ENCODE assay signal across 22 cellular contexts in genomic region chr7:31991406-31991805, GRCh38.
DNase-seq lines count a peak whose midpoint lies in the region; ATAC-seq, FAIRE-seq and TF ChIP-seq lines count a peak whose summit lies in the region.
"Had no signal": no experiment of that assay in that cellular context is flagged by ENCODE, and none has a peak within 500 bp of the region (broad histone marks: within the 10 kb centered on the region; RNA-seq: fewer than 3 reads in every experiment).

No MANE protein-coding gene starts in this region.

- H4K20me1 ChIP-seq in IMR-90 (ENCODE audit: insufficient read depth, low read length) (no peaks in the 10 kb centered on the region), astrocyte (ENCODE audit: insufficient read depth, low read length) (no peaks in the 10 kb centered on the region)
- H4K20me1 ChIP-seq: BLaER1 had no signal

- TF ChIP-seq RAD21 in IMR-90 (IDR thresholded peaks at IDR 0.05; ENCODE audit: low read length), result no peak

- H2BK15ac ChIP-seq in IMR-90 (ENCODE audit: low read depth, low read length), result no peak overlapping the region
- no peak overlapping the region for H2BK15ac ChIP-seq in mesenchymal stem cell (ENCODE audit: low read depth, poor library complexity, severe bottlenecking)

- CTCF ChIA-PET in IMR-90 (lab: Yijun Ruan, JAX), result no interaction called here

- H2BK5ac ChIP-seq in IMR-90 (ENCODE audit: low read depth, low read length, poor library complexity, severe bottlenecking) (peak overlapping the region; percentile 0), mesenchymal stem cell (ENCODE audit: low read depth, low read length, poor library complexity, severe bottlenecking) (no peak overlapping the region)

- dilution Hi-C loops in IMR-90 (cut with HindIII; ENCODE audit: low sequenced_read_pairs, unreplicated experiment), result no loop called here

- no peak overlapping the region for H3K27ac Mint-ChIP-seq in astrocyte (ENCODE audit: unreplicated experiment)
- H3K27ac Mint-ChIP-seq: B cell; CD4-positive, alpha-beta T cell; HFFc6 had no signal

- no TSS peak for BruUV-seq in IMR-90 (replicated peaks; lab: Mats Ljungman, UMichigan)

- no peak overlapping the region for H3K27ac ChIP-seq in IMR-90 (ENCODE audit: insufficient read depth, low read length)
- H3K27ac ChIP-seq in astrocyte (ENCODE audit: low read depth, low read length), result no peak overlapping the region
- H3K27ac ChIP-seq in mesenchymal stem cell (ENCODE audit: low read length, poor library complexity, severe bottlenecking), result no peak overlapping the region
- no peak overlapping the region for H3K27ac ChIP-seq in small intestine (ENCODE audit: low read depth in 1 of 2, low read length in 1 of 2)
- H3K27ac ChIP-seq: BLaER1 had no signal

- H3K4me3 ChIP-seq in IMR-90 (ENCODE audit: insufficient read depth, low read depth, low read length) (no peak overlapping the region), astrocyte (ENCODE audit: insufficient read depth, low read depth, low read length) (no peak overlapping the region), mesenchymal stem cell (ENCODE audit: insufficient read depth in 1 of 2, low read depth in 1 of 2, low read length in 2 of 2) (no peak overlapping the region), small intestine (ENCODE audit: low read depth in 1 of 2, low read length in 2 of 2) (no peak overlapping the region)
- H3K4me3 ChIP-seq: BLaER1, HAP-1 had no signal

- peak overlapping the region; percentile 25 for H2BK20ac ChIP-seq in IMR-90 (ENCODE audit: low read depth, low read length)

- H3K18ac ChIP-seq in IMR-90 (ENCODE audit: low read depth, low read length) (no peak overlapping the region), mesenchymal stem cell (ENCODE audit: low read depth in 1 of 2, low read length in 2 of 2) (no peak overlapping the region)

- no peak for TF ChIP-seq POLR2A in IMR-90 (IDR thresholded peaks at IDR 0.05; ENCODE audit: low read depth, low read length)

- H3K79me1 ChIP-seq in IMR-90 (ENCODE audit: low read depth in 1 of 2, low read length in 2 of 2) (peaks cover 3 to 19% of the 10 kb centered on the region in 2 experiments; a peak in 3 of 4 replicates), mesenchymal stem cell (replicated peaks; ENCODE audit: low read length, poor library complexity, severe bottlenecking) (peaks cover 30% of the 10 kb centered on the region)

- H3K36me3 Mint-ChIP-seq in astrocyte (ENCODE audit: low read depth, unreplicated experiment), result no peaks in the 10 kb centered on the region
- H3K36me3 Mint-ChIP-seq: CD14-positive monocyte; CD8-positive, alpha-beta memory T cell had no signal

- no peak overlapping the region for H4K91ac ChIP-seq in IMR-90 (ENCODE audit: insufficient read depth, low read depth, low read length)
- H4K91ac ChIP-seq in mesenchymal stem cell (ENCODE audit: low read length), result no peak overlapping the region

- no peaks in the 10 kb centered on the region for H3K36me3 ChIP-seq in IMR-90 (ENCODE audit: control insufficient read depth, insufficient read depth, low read length)
- H3K36me3 ChIP-seq in astrocyte (ENCODE audit: insufficient read depth, low read length), result no peaks in the 10 kb centered on the region
- no peaks in the 10 kb centered on the region for H3K36me3 ChIP-seq in mesenchymal stem cell (ENCODE audit: control insufficient read depth in 1 of 2, insufficient read depth in 2 of 2, low read depth in 1 of 2, low read length in 2 of 2)
- H3K36me3 ChIP-seq in small intestine (ENCODE audit: control insufficient read depth in 2 of 2, insufficient read depth in 2 of 2, low read length in 2 of 2), result no peaks in the 10 kb centered on the region
- H3K36me3 ChIP-seq: BLaER1, HAP-1 had no signal

- H3K4me1 Mint-ChIP-seq in astrocyte (ENCODE audit: low read depth, unreplicated experiment), result no peaks in the 10 kb centered on the region
- H3K4me1 Mint-ChIP-seq: B cell; CD14-positive monocyte; CD8-positive, alpha-beta memory T cell had no signal

- H2AK5ac ChIP-seq in IMR-90 (ENCODE audit: low read depth, low read length) (peak overlapping the region; percentile 51; the same call in 1 of the 2 replicates), mesenchymal stem cell (ENCODE audit: low read length, severe bottlenecking) (no peak overlapping the region)

- ATAC-seq in IMR-90 (ENCODE audit: low read depth), result no peak
- no peak for ATAC-seq in HG03175 (IDR thresholded peaks at IDR 0.05; ENCODE audit: unreplicated experiment)

- H4K8ac ChIP-seq in IMR-90 (ENCODE audit: low read depth in 2 of 2, low read length in 2 of 2) (no peak overlapping the region), mesenchymal stem cell (ENCODE audit: low read length) (peak overlapping the region; percentile 30)

- POLR2A ChIA-PET in IMR-90 (lab: Charles Lee; ENCODE audit: unreplicated experiment), result no interaction called here

- H3K9me3 ChIP-seq in IMR-90 (ENCODE audit: control insufficient read depth, insufficient read depth, low read length) (no peaks in the 10 kb centered on the region), astrocyte (ENCODE audit: insufficient read depth, low read depth, low read length) (no peaks in the 10 kb centered on the region), mesenchymal stem cell (ENCODE audit: control insufficient read depth, low read length) (no peaks in the 10 kb centered on the region), small intestine (ENCODE audit: control insufficient read depth, low read depth) (no peaks in the 10 kb centered on the region)
- H3K9me3 ChIP-seq: BLaER1, HAP-1 had no signal

- H3K9ac ChIP-seq in IMR-90 (ENCODE audit: low read depth, low read length) (no peak overlapping the region), astrocyte (ENCODE audit: low read length) (no peak overlapping the region), mesenchymal stem cell (ENCODE audit: low read length) (no peak overlapping the region)
- H3K9ac ChIP-seq: BLaER1 had no signal

- H3K27me3 Mint-ChIP-seq in astrocyte (ENCODE audit: low read depth, unreplicated experiment), result no peaks in the 10 kb centered on the region
- H3K27me3 Mint-ChIP-seq: B cell; CD4-positive, alpha-beta T cell had no signal

- 100% methylated on average over 1 of the region's 3 CpGs; no CpG with 5 or more reads in 1 of the 2 experiments for WGBS in IMR-90 (ENCODE audit: extremely low coverage in 2 of 2, insufficient read length in 1 of 2), 2 experiments
- 100% methylated on average over 2 of the region's 3 CpGs for WGBS in mesenchymal stem cell
- WGBS in small intestine, 3 donors, result 87 to 93% (median 88%) methylated on average over 3 of the region's 3 CpGs

- no peak overlapping the region for H4K5ac ChIP-seq in IMR-90 (ENCODE audit: low read depth, low read length)

- no peak overlapping the region for H2AFZ ChIP-seq in IMR-90 (replicated peaks; ENCODE audit: low read length, poor library complexity)
- no peak overlapping the region for H2AFZ ChIP-seq in astrocyte (ENCODE audit: low read depth, low read length)
- H2AFZ ChIP-seq in mesenchymal stem cell (ENCODE audit: low read depth, low read length), result no peak overlapping the region

- H3K56ac ChIP-seq in IMR-90 (ENCODE audit: extremely low read depth, insufficient read depth, low read length), result no peak overlapping the region

- peaks cover 13% of the 10 kb centered on the region for H3K4me1 ChIP-seq in IMR-90 (ENCODE audit: control insufficient read depth, insufficient read depth, low read length)
- H3K4me1 ChIP-seq in astrocyte (ENCODE audit: insufficient read depth, low read length), result peaks cover 18% of the 10 kb centered on the region
- H3K4me1 ChIP-seq in mesenchymal stem cell (ENCODE audit: control insufficient read depth, insufficient read depth, low read depth, low read length), result peaks cover 11% of the 10 kb centered on the region
- H3K4me1 ChIP-seq in small intestine (ENCODE audit: control insufficient read depth in 2 of 2, insufficient read depth in 1 of 2, low read depth in 1 of 2, low read length in 1 of 2), result no peaks in the 10 kb centered on the region
- H3K4me1 ChIP-seq: HAP-1 had no signal

- H3K14ac ChIP-seq in IMR-90 (replicated peaks; ENCODE audit: low read depth, low read length), result no peak overlapping the region
- no peak overlapping the region for H3K14ac ChIP-seq in mesenchymal stem cell (ENCODE audit: low read length in 2 of 2)

- H3K9me3 Mint-ChIP-seq in astrocyte (ENCODE audit: unreplicated experiment), result peaks cover 2% of the 10 kb centered on the region
- H3K9me3 Mint-ChIP-seq: CD4-positive, alpha-beta T cell had no signal

- intact Hi-C loops in IMR-90 (cut with micrococcal nuclease), result no loop called here

- in situ Hi-C loops in IMR-90 (cut with MboI; ENCODE audit: low sequenced_read_pairs), result no loop called here

- no peak overlapping the region for H2AK9ac ChIP-seq in IMR-90 (replicated peaks; ENCODE audit: low read depth, low read length, poor library complexity)

- TF ChIP-seq CTCF in IMR-90 (conservative IDR thresholded peaks at IDR 0.05; ENCODE audit: low read depth, low read length) (no peak), astrocyte (IDR thresholded peaks at IDR 0.05; ENCODE audit: insufficient read depth, low read depth, low read length) (no peak)

- H2BK12ac ChIP-seq in mesenchymal stem cell (ENCODE audit: low read length in 2 of 2), result no peak overlapping the region

- H3K4me2 ChIP-seq in IMR-90 (ENCODE audit: low read depth, low read length) (no peak overlapping the region), astrocyte (ENCODE audit: low read length) (peak overlapping the region; percentile 42), mesenchymal stem cell (ENCODE audit: low read length, poor library complexity, severe bottlenecking) (no peak overlapping the region)

- peaks cover 17% of the 10 kb centered on the region for H3K79me2 ChIP-seq in astrocyte (ENCODE audit: insufficient read depth, low read length)

- peak overlapping the region; percentile 17; the same call in 1 of the 2 replicates for H3K4ac ChIP-seq in IMR-90 (ENCODE audit: low read depth, low read length)
- peak overlapping the region in 1 of 2 experiments; percentile 19 for H3K4ac ChIP-seq in mesenchymal stem cell (ENCODE audit: low read depth in 1 of 2, low read length in 2 of 2)

- H3K27me3 ChIP-seq in IMR-90 (ENCODE audit: control insufficient read depth, insufficient read depth, low read length) (no peaks in the 10 kb centered on the region), astrocyte (ENCODE audit: insufficient read depth, low read length) (no peaks in the 10 kb centered on the region), mesenchymal stem cell (ENCODE audit: control insufficient read depth in 1 of 2, insufficient read depth in 1 of 2, low read length in 2 of 2) (no peaks in the 10 kb centered on the region), small intestine (ENCODE audit: control insufficient read depth in 2 of 2, insufficient read depth in 2 of 2, low read length in 2 of 2) (no peaks in the 10 kb centered on the region)
- H3K27me3 ChIP-seq: BLaER1 had no signal

- H3K9me1 ChIP-seq in IMR-90 (ENCODE audit: insufficient read depth, low read length), result peaks cover 11% of the 10 kb centered on the region

- DNase-seq in IMR-90 (no peak), astrocyte (ENCODE audit: low read depth) (no peak), mesenchymal stem cell (no peak), urothelium cell line (ENCODE audit: low spot score) (no peak), small intestine (no peak), A172 (ENCODE audit: low spot score) (no peak)
- DNase-seq in activated CD8-positive, alpha-beta memory T cell treated with anti-CD3 and anti-CD28 coated beads, Interleukin-2, amount 50 U/mL, for 4 hours, result no peak
- DNase-seq: CD4-positive, alpha-beta T cell; CD8-positive, alpha-beta memory T cell; DMS 273 treated with DMSO at 0.1 percent for 48 hours; DMS79; GF-D8; GOT3; HFFc6 had no signal

- H3K23ac ChIP-seq in IMR-90 (ENCODE audit: low read depth, low read length) (no peak overlapping the region), mesenchymal stem cell (ENCODE audit: low read length in 2 of 2) (no peak overlapping the region)

- H3K4me3 Mint-ChIP-seq in astrocyte (ENCODE audit: unreplicated experiment), result no peak overlapping the region
- H3K4me3 Mint-ChIP-seq: B cell; CD4-positive, alpha-beta T cell; CD8-positive, alpha-beta memory T cell; HFFc6 had no signal

- H2BK120ac ChIP-seq in IMR-90 (ENCODE audit: low read depth, low read length) (no peak overlapping the region), mesenchymal stem cell (ENCODE audit: low read depth, low read length) (no peak overlapping the region)

- FAIRE-seq in astrocyte (lab: Jason Lieb, UNC), result no peak
- peak; percentile 63 for FAIRE-seq in urothelium cell line (lab: Jason Lieb, UNC)
- no peak for FAIRE-seq in small intestine (lab: Jason Lieb, UNC)
- FAIRE-seq: A204.1, D721Med, GM12891 had no signal
